In the genomic region with DNA sequence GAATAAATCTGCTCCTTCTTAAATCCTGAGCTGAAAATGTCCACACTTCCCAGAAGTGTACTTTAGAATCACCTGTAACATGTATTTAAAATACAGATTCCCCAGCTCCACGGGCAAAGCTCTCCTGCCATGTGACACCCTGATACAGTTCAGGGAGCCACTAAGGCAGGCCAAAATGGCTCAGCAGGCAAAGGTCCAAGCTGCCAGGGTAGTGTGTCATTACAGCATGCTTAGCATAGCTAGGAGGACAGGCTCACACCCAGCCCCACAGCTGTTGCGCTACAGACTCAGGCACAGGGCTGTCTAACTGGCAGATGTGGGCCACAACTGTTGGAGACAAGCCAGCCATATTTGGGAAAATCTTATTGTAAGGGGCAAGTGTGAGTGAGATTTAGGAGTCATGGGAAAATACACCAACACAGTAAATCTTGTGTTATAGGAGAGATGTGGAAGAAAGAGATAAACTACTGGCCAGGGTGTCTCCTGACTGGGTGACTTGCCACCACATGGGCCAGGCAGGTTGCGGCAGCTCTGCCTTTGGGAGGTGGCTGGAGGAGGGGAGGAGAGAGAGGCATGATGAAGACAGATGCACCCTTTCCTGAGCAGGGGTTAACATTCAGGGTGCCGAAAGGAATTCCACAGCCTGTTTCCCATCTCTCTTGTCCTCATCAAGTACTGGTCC, we compare ENCODE assay signal across 12 cellular contexts.
DNase-seq lines count a peak whose midpoint lies in the region; ATAC-seq lines count a peak whose summit lies in the region.
"Had no signal": no experiment of that assay in that cellular context is flagged by ENCODE, and none has a peak within 500 bp of the region (broad histone marks: within the 10 kb centered on the region; RNA-seq: fewer than 3 reads in every experiment).

No MANE protein-coding gene starts in this region.

- no peak overlapping the region for H2AK5ac ChIP-seq in mesendoderm (ENCODE audit: low read length)

- no peak overlapping the region for H2BK15ac ChIP-seq in mesendoderm (replicated peaks; ENCODE audit: low read depth)

- H3K27ac ChIP-seq in epithelial cell of prostate = peak overlapping the region; percentile 43
- H3K27ac ChIP-seq in mesendoderm (ENCODE audit: low read depth, low read length) = no peak overlapping the region
- H3K27ac ChIP-seq: KMS-11, thoracic aorta had no signal

- no peak overlapping the region for H3K27ac Mint-ChIP-seq in activated CD8-positive, alpha-beta memory T cell treated with anti-CD3 and anti-CD28 coated beads, Interleukin-2, amount 10 ng/mL, durations not matched to agents 7 days and 5 days

- H3K4me3 Mint-ChIP-seq in activated CD8-positive, alpha-beta memory T cell treated with anti-CD3 and anti-CD28 coated beads, Interleukin-2, amount 10 ng/mL, durations not matched to agents 7 days and 5 days = no peak overlapping the region

- H4K8ac ChIP-seq in mesendoderm (ENCODE audit: low read depth, low read length) = no peak overlapping the region

- no peaks in the 10 kb centered on the region for H3K79me1 ChIP-seq in mesendoderm (ENCODE audit: low read length)

- H3K36me3 Mint-ChIP-seq in activated CD8-positive, alpha-beta memory T cell treated with anti-CD3 and anti-CD28 coated beads, Interleukin-2, amount 10 ng/mL, durations not matched to agents 7 days and 5 days = peaks cover 2% of the 10 kb centered on the region

- no peak overlapping the region for H4K5ac ChIP-seq in mesendoderm (ENCODE audit: low read length)

- H3K23ac ChIP-seq in mesendoderm (ENCODE audit: low read length) = no peak overlapping the region

- no peaks in the 10 kb centered on the region for H3K27me3 Mint-ChIP-seq in activated CD8-positive, alpha-beta memory T cell treated with anti-CD3 and anti-CD28 coated beads, Interleukin-2, amount 10 ng/mL, durations not matched to agents 7 days and 5 days

- no peaks in the 10 kb centered on the region for H3K79me2 ChIP-seq in mesendoderm (ENCODE audit: control insufficient read depth, insufficient read depth, low read length)

- no peak overlapping the region for H3K4me3 ChIP-seq in mesendoderm (ENCODE audit: low read length)
- H3K4me3 ChIP-seq: thoracic aorta had no signal

- H3K36me3 ChIP-seq in mesendoderm (ENCODE audit: control insufficient read depth, insufficient read depth, low read length) = no peaks in the 10 kb centered on the region
- H3K36me3 ChIP-seq: thoracic aorta had no signal

- no peak overlapping the region for H3K18ac ChIP-seq in mesendoderm (ENCODE audit: low read length)

- H2BK5ac ChIP-seq in mesendoderm (ENCODE audit: low read length) = no peak overlapping the region

- no peak overlapping the region for H2BK120ac ChIP-seq in mesendoderm (ENCODE audit: low read depth, low read length)

- CTCF ChIA-PET in activated CD8-positive, alpha-beta memory T cell treated with anti-CD3 and anti-CD28 coated beads, Interleukin-2, amount 10 ng/mL, durations not matched to agents 7 days and 5 days (lab: Charles Lee) = interaction anchor here (1.0 kb wide), 1 partner anchor 40 kb away, joined by 3 read pairs; no protein-coding TSS in a partner anchor

- DNase-seq in AG20443 (ENCODE audit: low spot score) (peak; percentile 93), LHCN-M2 (ENCODE audit: low read depth) (peak; percentile 87), epithelial cell of prostate (ENCODE audit: low read depth, low spot score) (peak; percentile 58), mesendoderm (peak; percentile 48), GM19238 (ENCODE audit: insufficient read length, low spot score) (no peak), COR-L47 (lab: John Stamatoyannopoulos, UW) (no peak)
- DNase-seq in activated CD8-positive, alpha-beta memory T cell treated with anti-CD3 and anti-CD28 coated beads, Interleukin-2, amount 10 ng/mL, durations not matched to agents 7 days and 5 days = no peak
- DNase-seq: activated naive CD4-positive, alpha-beta T cell treated with Interleukin-2 at 50 U/mL for 16 hours; NK-92 treated with Interleukin-12 subunit alpha and Interleukin-12 subunit beta, amount 100 ng/mL, for 24 hours had no signal

- no peaks in the 10 kb centered on the region for H3K9me3 Mint-ChIP-seq in activated CD8-positive, alpha-beta memory T cell treated with anti-CD3 and anti-CD28 coated beads, Interleukin-2, amount 10 ng/mL, durations not matched to agents 7 days and 5 days (ENCODE audit: low read depth)

- no peaks in the 10 kb centered on the region for H3K4me1 ChIP-seq in mesendoderm (ENCODE audit: control insufficient read depth, low read depth, low read length)

- no peak for ATAC-seq in GM21528 (IDR thresholded peaks at IDR 0.05; ENCODE audit: low FRiP score, unreplicated experiment)
- ATAC-seq in activated CD8-positive, alpha-beta memory T cell treated with anti-CD3 and anti-CD28 coated beads, Interleukin-2, amount 10 ng/mL, durations not matched to agents 7 days and 5 days = no peak

- H3K27me3 ChIP-seq in mesendoderm (ENCODE audit: insufficient read depth, low read length, poor library complexity) = no peaks in the 10 kb centered on the region

- no CpG with 5 or more reads among the region's 4 CpGs for WGBS in mesendoderm (ENCODE audit: extremely low coverage, insufficient coverage, low lambda C conversion rate)

- no peaks in the 10 kb centered on the region for H3K4me1 Mint-ChIP-seq in activated CD8-positive, alpha-beta memory T cell treated with anti-CD3 and anti-CD28 coated beads, Interleukin-2, amount 10 ng/mL, durations not matched to agents 7 days and 5 days

- H3K56ac ChIP-seq in mesendoderm (ENCODE audit: low read length) = peak overlapping the region; percentile 3

- no peak overlapping the region for H3K4me2 ChIP-seq in mesendoderm (ENCODE audit: low read length)
- H3K4me2 ChIP-seq: KMS-11 had no signal

- no peak overlapping the region for H3K4ac ChIP-seq in mesendoderm (ENCODE audit: low read depth, low read length)

- H3K9ac ChIP-seq in mesendoderm (ENCODE audit: low read length) = no peak overlapping the region
- H3K9ac ChIP-seq: KMS-11 had no signal

Comparison
In these comparisons a context has a peak if more than half of its experiments do, and no peak if none do; other contexts are left out.
1. DNase-seq: peak in AG20443 (single experiment), LHCN-M2 (single experiment), epithelial cell of prostate (single experiment) and mesendoderm (single experiment); none in GM19238 (single experiment), COR-L47 (single experiment) and activated CD8-positive, alpha-beta memory T cell treated with anti-CD3 and anti-CD28 coated beads, Interleukin-2, amount 10 ng/mL, durations not matched to agents 7 days and 5 days (single experiment).